11 cellular contexts compared by ENCODE assay signal in genomic region chr6:15401120-15401519, GRCh38.
A peak's percentile ranks its signal among the peaks of the same experiment; 100 is the strongest.
DNase-seq lines count a peak whose midpoint lies in the region; ATAC-seq and TF ChIP-seq lines count a peak whose summit lies in the region.
"Had no signal": no experiment of that assay in that cellular context is flagged by ENCODE, and none has a peak within 500 bp of the region (broad histone marks: within the 10 kb centered on the region; RNA-seq: fewer than 3 reads in every experiment).

No MANE protein-coding gene starts in this region.

- H3K9me3 Mint-ChIP-seq in activated naive CD8-positive, alpha-beta T cell treated with anti-CD3 and anti-CD28 coated beads for 36 hours, result no peaks in the 10 kb centered on the region
- H3K9me3 Mint-ChIP-seq in naive B cell (no peaks in the 10 kb centered on the region), CD14-positive monocyte (no peaks in the 10 kb centered on the region)

- H3K27ac Mint-ChIP-seq in activated naive CD8-positive, alpha-beta T cell treated with anti-CD3 and anti-CD28 coated beads for 36 hours, result no peak overlapping the region
- H3K27ac Mint-ChIP-seq in naive B cell (peak overlapping the region; percentile 16 to 82 (median 55)), CD14-positive monocyte (peak overlapping the region in 3 of 7 donors; percentile 18 to 78 (median 67))

- H3K27me3 ChIP-seq in left ventricle myocardium inferior (ENCODE audit: low read depth) (no peaks in the 10 kb centered on the region), tibial nerve (no peaks in the 10 kb centered on the region), breast epithelium (no peaks in the 10 kb centered on the region)
- H3K27me3 ChIP-seq: spleen had no signal

- peak overlapping the region; percentile 75 for H3K4me3 Mint-ChIP-seq in activated naive CD8-positive, alpha-beta T cell treated with anti-CD3 and anti-CD28 coated beads for 36 hours
- H3K4me3 Mint-ChIP-seq in naive B cell, result peak overlapping the region in 6 of 8 donors; percentile 30 to 90 (median 84)
- no peak overlapping the region for H3K4me3 Mint-ChIP-seq in CD14-positive monocyte

- 71 to 87% methylated on average over 1 of the region's 1 CpG for WGBS in tibial nerve, 2 donors

- intact Hi-C loops in left ventricle myocardium inferior (cut with micrococcal nuclease) (no loop called here), left ventricle myocardium superior (cut with micrococcal nuclease) (no loop called here), CD14-positive monocyte (cut with micrococcal nuclease) (loop anchor here (5.0 kb wide), 1 partner anchor 36 kb away; no protein-coding TSS in a partner anchor), breast epithelium (cut with DNase I; ENCODE audit: low total_unique reads) (no loop called here)

- peaks cover 77% of the 10 kb centered on the region for H3K4me1 Mint-ChIP-seq in activated naive CD8-positive, alpha-beta T cell treated with anti-CD3 and anti-CD28 coated beads for 36 hours
- peaks cover 70 to 84% (median 76%) of the 10 kb centered on the region in 3 donors for H3K4me1 Mint-ChIP-seq in naive B cell
- peaks cover 85% of the 10 kb centered on the region for H3K4me1 Mint-ChIP-seq in CD14-positive monocyte

- no peak for TF ChIP-seq POLR2A in tibial nerve (IDR thresholded peaks at IDR 0.05)
- no peak for TF ChIP-seq POLR2A in breast epithelium (IDR thresholded peaks at IDR 0.05)

- H3K9me3 ChIP-seq in left ventricle myocardium inferior (replicated peaks) (no peaks in the 10 kb centered on the region), tibial nerve (no peaks in the 10 kb centered on the region), breast epithelium (no peaks in the 10 kb centered on the region)
- H3K9me3 ChIP-seq: spleen had no signal

- ATAC-seq in left ventricle myocardium superior (no peak), naive B cell (ENCODE audit: low read depth in 2 of 2) (no peak), GM21423 (IDR thresholded peaks at IDR 0.05; ENCODE audit: unreplicated experiment) (no peak)

- TF ChIP-seq EP300 in tibial nerve (IDR thresholded peaks at IDR 0.05), result no peak

- TF ChIP-seq CTCF in left ventricle myocardium inferior (IDR thresholded peaks at IDR 0.05; ENCODE audit: borderline replicate concordance) (no peak), tibial nerve (IDR thresholded peaks at IDR 0.05) (no peak), CD14-positive monocyte (IDR thresholded peaks at IDR 0.05) (no peak), breast epithelium (IDR thresholded peaks at IDR 0.05) (no peak)

- H3K36me3 Mint-ChIP-seq in activated naive CD8-positive, alpha-beta T cell treated with anti-CD3 and anti-CD28 coated beads for 36 hours, result peaks cover 7% of the 10 kb centered on the region
- H3K36me3 Mint-ChIP-seq in naive B cell (no peaks in the 10 kb centered on the region), CD14-positive monocyte (peaks cover 0 to 4% of the 10 kb centered on the region in 2 donors)

- H3K4me3 ChIP-seq in left ventricle myocardium inferior (peak overlapping the region; percentile 60), tibial nerve (peak overlapping the region in 1 of 4 donors; percentile 41), breast epithelium (no peak overlapping the region)

- H3K27me3 Mint-ChIP-seq in activated naive CD8-positive, alpha-beta T cell treated with anti-CD3 and anti-CD28 coated beads for 36 hours, result no peaks in the 10 kb centered on the region
- H3K27me3 Mint-ChIP-seq in naive B cell, result no peaks in the 10 kb centered on the region
- H3K27me3 Mint-ChIP-seq in CD14-positive monocyte (ENCODE audit: low read depth in 3 of 3), result peaks cover 0 to 2% (median 0%) of the 10 kb centered on the region in 3 donors

- DNase-seq in left ventricle myocardium inferior (no peak), left ventricle myocardium superior (no peak), naive B cell (no peak), tibial nerve (ENCODE audit: low spot score in 2 of 2) (no peak), CD14-positive monocyte (ENCODE audit: low spot score) (no peak), breast epithelium (ENCODE audit: low spot score in 2 of 2) (no peak)
- DNase-seq in activated naive CD8-positive, alpha-beta T cell treated with anti-CD3 and anti-CD28 coated beads for 36 hours, result no peak
- DNase-seq: activated CD8-positive, alpha-beta memory T cell treated with anti-CD3 and anti-CD28 coated beads for 24 hours; SW 1271 had no signal

- H3K4me1 ChIP-seq in left ventricle myocardium inferior (peaks cover 88% of the 10 kb centered on the region), tibial nerve (peaks cover 0 to 79% (median 26%) of the 10 kb centered on the region in 4 donors), breast epithelium (peaks cover 0 to 18% of the 10 kb centered on the region in 2 donors)

- peak overlapping the region; percentile 82 for H3K27ac ChIP-seq in left ventricle myocardium inferior (replicated peaks)
- H3K27ac ChIP-seq in tibial nerve, result peak overlapping the region; percentile 29 to 84 (median 68)
- H3K27ac ChIP-seq in breast epithelium, result no peak overlapping the region

- H3K36me3 ChIP-seq in left ventricle myocardium inferior, result no peaks in the 10 kb centered on the region
- no peaks in the 10 kb centered on the region for H3K36me3 ChIP-seq in tibial nerve
- no peaks in the 10 kb centered on the region for H3K36me3 ChIP-seq in breast epithelium
- H3K36me3 ChIP-seq: spleen had no signal

Comparison
In these comparisons a context has a peak if more than half of its experiments do, and no peak if none do; other contexts are left out.
1. H3K27ac ChIP-seq: peak in left ventricle myocardium inferior (single experiment) and tibial nerve (4 of 4); none in breast epithelium (0 of 2).
2. H3K4me3 Mint-ChIP-seq: peak in activated naive CD8-positive, alpha-beta T cell treated with anti-CD3 and anti-CD28 coated beads for 36 hours (single experiment) and naive B cell (6 of 8); none in CD14-positive monocyte (0 of 2).
3. intact Hi-C loops: an anchor here in CD14-positive monocyte (5.0 kb wide); none called in left ventricle myocardium inferior, left ventricle myocardium superior and breast epithelium.